1 cellular context compared by ENCODE assay signal in genomic region chr16:89560413-89561194, GRCh38.
TF ChIP-seq lines count a peak whose summit lies in the region.

RPL13 (plus strand) TSS chr16:89560682; CDS start chr16:89560960, 278 bp downstream.

TF ChIP-seq in HEK293, 187 proteins besides CTCF, POLR2A, EP300 and RAD21 (continued from another document and continues in another):
- TF ChIP-seq ZNF148 (tag by site-specific recombination; IDR thresholded peaks at IDR 0.05; ENCODE audit: borderline replicate concordance): no peak
- no peak for TF ChIP-seq BCL11B (tag by site-specific recombination; IDR thresholded peaks at IDR 0.05; ENCODE audit: low read depth)
- TF ChIP-seq ZNF585B (tag by site-specific recombination; IDR thresholded peaks at IDR 0.05): no peak
- TF ChIP-seq ZNF610 (tag by site-specific recombination; IDR thresholded peaks at IDR 0.05; ENCODE audit: borderline replicate concordance): no peak
- TF ChIP-seq ZNF549 (tag by site-specific recombination; IDR thresholded peaks at IDR 0.05): 0 out of 2 replicates have a peak, but pooled peaks have one; percentile 5
- no peak for TF ChIP-seq ZNF837 (tag by site-specific recombination; IDR thresholded peaks at IDR 0.05)
- no peak for TF ChIP-seq TRIM28 (IDR thresholded peaks at IDR 0.05; ENCODE audit: borderline replicate concordance, low read length)
- peak; percentile 60; the same call in 1 of the 2 replicates for TF ChIP-seq ZNF692 (tag by site-specific recombination; IDR thresholded peaks at IDR 0.05)
- no peak for TF ChIP-seq ZNF571 (tag by site-specific recombination; IDR thresholded peaks at IDR 0.05)
- TF ChIP-seq ZNF133 (tag by site-specific recombination; IDR thresholded peaks at IDR 0.05): no peak
- no peak for TF ChIP-seq TSHZ1 (tag by site-specific recombination; IDR thresholded peaks at IDR 0.05; ENCODE audit: borderline replicate concordance)
- peak; percentile 38 for TF ChIP-seq KLF9 (tag by site-specific recombination; IDR thresholded peaks at IDR 0.05; ENCODE audit: low read depth)
- no peak for TF ChIP-seq ZNF658 (tag by site-specific recombination; IDR thresholded peaks at IDR 0.05)
- TF ChIP-seq ZNF670 (tag by site-specific recombination; IDR thresholded peaks at IDR 0.05; ENCODE audit: low read depth): no peak
- TF ChIP-seq ZNF639 (tag by site-specific recombination; IDR thresholded peaks at IDR 0.05): peak; percentile 3; the same call in 1 of the 2 replicates
- TF ChIP-seq SP2 (tag by site-specific recombination; IDR thresholded peaks at IDR 0.05): peak; percentile 83
- 0 out of 2 replicates have a peak, but pooled peaks have one; percentile 18 for TF ChIP-seq ZNF768 (tag by site-specific recombination; IDR thresholded peaks at IDR 0.05)
- no peak for TF ChIP-seq ZNF239 (tag by site-specific recombination; IDR thresholded peaks at IDR 0.05)
- 0 out of 2 replicates have a peak, but pooled peaks have one; percentile 32 for TF ChIP-seq ZNF350 (tag by site-specific recombination; IDR thresholded peaks at IDR 0.05)
- no peak for TF ChIP-seq ZNF132 (tag by site-specific recombination; IDR thresholded peaks at IDR 0.05; ENCODE audit: borderline replicate concordance)
- no peak for TF ChIP-seq ZBTB7A (tag by site-specific recombination; IDR thresholded peaks at IDR 0.05; ENCODE audit: low read depth)
- peak; percentile 54 for TF ChIP-seq PBX3 (CRISPR knock-in tag; IDR thresholded peaks at IDR 0.05)
- TF ChIP-seq ZBTB10 (tag by site-specific recombination; IDR thresholded peaks at IDR 0.05): no peak
- no peak for TF ChIP-seq ZNF488 (tag by site-specific recombination; IDR thresholded peaks at IDR 0.05)
- no peak for TF ChIP-seq FEZF1 (tag by site-specific recombination; IDR thresholded peaks at IDR 0.05)
- peak; percentile 34; the same call in 1 of the 2 replicates for TF ChIP-seq REST (tag by site-specific recombination; IDR thresholded peaks at IDR 0.05)
- TF ChIP-seq EGR2 (tag by site-specific recombination; IDR thresholded peaks at IDR 0.05; ENCODE audit: low read depth): no peak
- TF ChIP-seq WT1 (tag by site-specific recombination; IDR thresholded peaks at IDR 0.05): 0 out of 2 replicates have a peak, but pooled peaks have one; percentile 46
- peak; percentile 91 for TF ChIP-seq ZBTB26 (tag by site-specific recombination; optimal IDR thresholded peaks at IDR 0.05)
- no peak for TF ChIP-seq ZSCAN4 (tag by site-specific recombination; IDR thresholded peaks at IDR 0.05)
- TF ChIP-seq ZNF426 (tag by site-specific recombination; IDR thresholded peaks at IDR 0.05): 0 out of 2 replicates have a peak, but pooled peaks have one; percentile 8
- TF ChIP-seq OSR2 (tag by site-specific recombination; IDR thresholded peaks at IDR 0.05): no peak
- TF ChIP-seq ZNF645 (tag by site-specific recombination; IDR thresholded peaks at IDR 0.05): no peak
- TF ChIP-seq ZNF596 (tag by site-specific recombination; IDR thresholded peaks at IDR 0.05): no peak
- TF ChIP-seq ZNF302 (tag by site-specific recombination; IDR thresholded peaks at IDR 0.05; ENCODE audit: low read depth): no peak
- no peak for TF ChIP-seq ZNF626 (tag by site-specific recombination; IDR thresholded peaks at IDR 0.05)
- TF ChIP-seq ZNF48 (tag by site-specific recombination; IDR thresholded peaks at IDR 0.05): no peak
